8 cellular contexts compared by ENCODE assay signal in genomic region chr12:53626702-53627169, GRCh38. TPM values are rescaled to one million over a fixed set of nuclear protein-coding genes. Genes with fewer than 3 reads are reported as not detected.
DNase-seq lines count a peak whose midpoint lies in the region; ATAC-seq and TF ChIP-seq lines count a peak whose summit lies in the region.

No MANE protein-coding gene starts in this region.

- H3K36me3 ChIP-seq in MM.1S (replicated peaks; ENCODE audit: insufficient read depth, low read length) (no peaks in the 10 kb centered on the region), ectodermal cell (ENCODE audit: control insufficient read depth, insufficient read depth, low read length) (no peaks in the 10 kb centered on the region), parathyroid adenoma (ENCODE audit: control insufficient read depth, insufficient read depth, low read length) (no peaks in the 10 kb centered on the region)

- H2AFZ ChIP-seq in MM.1S (ENCODE audit: low read length) (peak overlapping the region; percentile 77), parathyroid adenoma (peak overlapping the region; percentile 79)

- H3F3A ChIP-seq in MM.1S (ENCODE audit: insufficient read depth, low read length), result peaks cover 6% of the 10 kb centered on the region; the same call in 1 of the 2 replicates

- H3K4me1 ChIP-seq in MM.1S (ENCODE audit: low read length), result peaks cover 16% of the 10 kb centered on the region
- peaks cover 17% of the 10 kb centered on the region for H3K4me1 ChIP-seq in ectodermal cell (ENCODE audit: control insufficient read depth, insufficient read depth, low read length)
- peaks cover 11% of the 10 kb centered on the region for H3K4me1 ChIP-seq in parathyroid adenoma

- no peaks in the 10 kb centered on the region for H3K9me2 ChIP-seq in MM.1S (replicated peaks; ENCODE audit: insufficient read depth, low read length)

- WGBS in ectodermal cell, 2 experiments, result 40 to 48% methylated on average over 6 of the region's 6 CpGs

- peak overlapping the region; percentile 69 for H3K4me2 ChIP-seq in MM.1S (ENCODE audit: low read depth, low read length)
- peak overlapping the region; percentile 63 for H3K4me2 ChIP-seq in parathyroid adenoma (ENCODE audit: low read length)

- H3K27me3 Mint-ChIP-seq in stimulated activated naive CD8-positive, alpha-beta T cell treated with anti-CD3 and anti-CD28 coated beads, Interleukin-15, Interleukin-2, amounts not matched to agents 100 ng/mL and 50 ng/mL, for 24 hours, result no peaks in the 10 kb centered on the region

- H3K9ac ChIP-seq in MM.1S (ENCODE audit: low read length) (peak overlapping the region; percentile 80; the same call in 1 of the 2 replicates), parathyroid adenoma (no peak overlapping the region)

- H3K4me1 Mint-ChIP-seq in stimulated activated naive CD8-positive, alpha-beta T cell treated with anti-CD3 and anti-CD28 coated beads, Interleukin-15, Interleukin-2, amounts not matched to agents 100 ng/mL and 50 ng/mL, for 24 hours (ENCODE audit: low read depth), result peaks cover 43% of the 10 kb centered on the region

- peaks cover 2% of the 10 kb centered on the region for H3K36me3 Mint-ChIP-seq in stimulated activated naive CD8-positive, alpha-beta T cell treated with anti-CD3 and anti-CD28 coated beads, Interleukin-15, Interleukin-2, amounts not matched to agents 100 ng/mL and 50 ng/mL, for 24 hours (ENCODE audit: low read depth)

- H3K27ac ChIP-seq in MM.1S (ENCODE audit: low read length), result peak overlapping the region; percentile 50; the same call in 1 of the 2 replicates
- peak overlapping the region; percentile 99 for H3K27ac ChIP-seq in ectodermal cell (ENCODE audit: insufficient read depth, low read depth, low read length, poor library complexity, severe bottlenecking)
- H3K27ac ChIP-seq in parathyroid adenoma, result peak overlapping the region; percentile 86

- peak overlapping the region; percentile 93 for H3K4me3 Mint-ChIP-seq in stimulated activated naive CD8-positive, alpha-beta T cell treated with anti-CD3 and anti-CD28 coated beads, Interleukin-15, Interleukin-2, amounts not matched to agents 100 ng/mL and 50 ng/mL, for 24 hours

- ATAC-seq in stimulated activated naive CD8-positive, alpha-beta T cell treated with anti-CD3 and anti-CD28 coated beads, Interleukin-15, Interleukin-2, amounts not matched to agents 100 U/mL and 50 U/mL, for 24 hours, result no peak
- ATAC-seq in esophagus mucosa, result no peak

- no peaks in the 10 kb centered on the region for H3K9me3 ChIP-seq in MM.1S (replicated peaks; ENCODE audit: insufficient read depth, low read length)
- no peaks in the 10 kb centered on the region for H3K9me3 ChIP-seq in ectodermal cell (ENCODE audit: control insufficient read depth, low read length)
- no peaks in the 10 kb centered on the region for H3K9me3 ChIP-seq in parathyroid adenoma (ENCODE audit: control insufficient read depth, low read length)

- H3K27me3 ChIP-seq in MM.1S (replicated peaks; ENCODE audit: insufficient read depth, low read length) (no peaks in the 10 kb centered on the region), ectodermal cell (ENCODE audit: control insufficient read depth, insufficient read depth, low read length, poor library complexity, severe bottlenecking) (no peaks in the 10 kb centered on the region), parathyroid adenoma (ENCODE audit: control insufficient read depth, insufficient read depth, low read length) (no peaks in the 10 kb centered on the region)

- H3K27ac Mint-ChIP-seq in stimulated activated naive CD8-positive, alpha-beta T cell treated with anti-CD3 and anti-CD28 coated beads, Interleukin-15, Interleukin-2, amounts not matched to agents 100 ng/mL and 50 ng/mL, for 24 hours, result peak overlapping the region; percentile 94

- H3K4me3 ChIP-seq in MM.1S (ENCODE audit: low read length) (peak overlapping the region; percentile 89), ectodermal cell (ENCODE audit: insufficient read depth, low read depth, low read length) (peak overlapping the region; percentile 92), parathyroid adenoma (ENCODE audit: low read depth, low read length) (peak overlapping the region; percentile 99)

- H3K79me2 ChIP-seq in MM.1S (ENCODE audit: low read length) (peaks cover 39% of the 10 kb centered on the region), parathyroid adenoma (peaks cover 19% of the 10 kb centered on the region)

- H3K9me3 Mint-ChIP-seq in stimulated activated naive CD8-positive, alpha-beta T cell treated with anti-CD3 and anti-CD28 coated beads, Interleukin-15, Interleukin-2, amounts not matched to agents 100 ng/mL and 50 ng/mL, for 24 hours, result no peaks in the 10 kb centered on the region

- no peak for TF ChIP-seq CTCF in MM.1S (IDR thresholded peaks at IDR 0.05; ENCODE audit: low read length)
- no peak for TF ChIP-seq CTCF in parathyroid adenoma (IDR thresholded peaks at IDR 0.05)

- H4K20me1 ChIP-seq in MM.1S (ENCODE audit: insufficient read depth, low read length), result no peaks in the 10 kb centered on the region

- DNase-seq in stimulated activated naive CD8-positive, alpha-beta T cell treated with anti-CD3 and anti-CD28 coated beads, Interleukin-15, Interleukin-2, amounts not matched to agents 100 U/mL and 50 U/mL, for 24 hours, result no peak
- DNase-seq in MM.1S, result peak; percentile 7
- no peak for DNase-seq in hepatic stellate cell (ENCODE audit: low spot score)
- no peak for DNase-seq in NCI-H2196 treated with DMSO at 0.1 percent for 48 hours (lab: John Stamatoyannopoulos, UW; ENCODE audit: unreplicated experiment)

RNA-seq across cellular contexts. Expression of gene ATF7, which starts 0.6 kb away (rescaled TPM):
- polyA plus RNA-seq in ectodermal cell (2013, experiment 1 of 4), result 21.9 TPM
- polyA plus RNA-seq in ectodermal cell (2013, experiment 2 of 4), result 25.4 TPM
- polyA plus RNA-seq in ectodermal cell (2013, experiment 3 of 4), result 17.2 TPM
- 19.8 TPM for polyA plus RNA-seq in ectodermal cell (2013, experiment 4 of 4)
- total RNA-seq in esophagus mucosa, result 29.7 TPM

RNA-seq across cellular contexts. Expression of gene ATP5MC2, which starts 49.1 kb away (rescaled TPM):
- polyA plus RNA-seq in ectodermal cell (2013, experiment 1 of 4), result 664 TPM
- 625 TPM for polyA plus RNA-seq in ectodermal cell (2013, experiment 2 of 4)
- polyA plus RNA-seq in ectodermal cell (2013, experiment 3 of 4), result 675 TPM
- polyA plus RNA-seq in ectodermal cell (2013, experiment 4 of 4), result 751 TPM
- total RNA-seq in esophagus mucosa, result 246 TPM
